8 cellular contexts compared by ENCODE assay signal in genomic region chr6:119313937-119314893, GRCh38. TPM values are rescaled to one million over a fixed set of nuclear protein-coding genes. Genes with fewer than 3 reads are reported as not detected.
A peak's percentile ranks its signal among the peaks of the same experiment; 100 is the strongest.
DNase-seq lines count a peak whose midpoint lies in the region; ATAC-seq, FAIRE-seq and TF ChIP-seq lines count a peak whose summit lies in the region.

No MANE protein-coding gene starts in this region.

- H3K9me3 ChIP-seq in endodermal cell (ENCODE audit: control insufficient read depth, low read length), result no peaks in the 10 kb centered on the region
- H3K9me3 ChIP-seq in PC-3 (ENCODE audit: low read length), result no peaks in the 10 kb centered on the region

- H3K4me3 ChIP-seq in Jurkat, Clone E6-1 (ENCODE audit: low read length), result peak overlapping the region; percentile 42
- H3K4me3 ChIP-seq in endodermal cell (ENCODE audit: low read length) (no peak overlapping the region), PC-3 (ENCODE audit: low read length) (no peak overlapping the region)

- H2AFZ ChIP-seq in PC-3 (ENCODE audit: low read length), result no peak overlapping the region

- no peak for FAIRE-seq in HTR-8/SVneo (lab: Jason Lieb, UNC)

- no peak overlapping the region for H3K4me3 Mint-ChIP-seq in endodermal cell

- H4K20me1 ChIP-seq in PC-3 (ENCODE audit: low read length), result no peaks in the 10 kb centered on the region

- POLR2A ChIA-PET in PC-3 (lab: Charles Lee; ENCODE audit: unreplicated experiment), result no interaction called here

- peak; percentile 37 for ATAC-seq in GM18508 (IDR thresholded peaks at IDR 0.05; ENCODE audit: insufficient read depth, unreplicated experiment)
- ATAC-seq in GM21529 (IDR thresholded peaks at IDR 0.05; ENCODE audit: unreplicated experiment), result peak; percentile 65
- ATAC-seq in PC-3, result no peak

- CTCF ChIA-PET in PC-3 (lab: Charles Lee), result no interaction called here

- H3K79me2 ChIP-seq in PC-3 (ENCODE audit: low read length), result no peaks in the 10 kb centered on the region

- H3K36me3 Mint-ChIP-seq in endodermal cell (ENCODE audit: low read depth), result peaks cover 16% of the 10 kb centered on the region

- no peak for TF ChIP-seq CTCF in endodermal cell (conservative IDR thresholded peaks at IDR 0.05)
- no peak for TF ChIP-seq CTCF in PC-3 (conservative IDR thresholded peaks at IDR 0.05; ENCODE audit: low read depth, low read length)

- intact Hi-C loops in PC-3 (cut with micrococcal nuclease), result no loop called here

- WGBS in endodermal cell (ENCODE audit: insufficient coverage in 1 of 2, insufficient read length in 1 of 2), 2 experiments, result 92 to 93% methylated on average over 4 to 10 of the region's 10 CpGs

- H3K27me3 ChIP-seq in endodermal cell (ENCODE audit: control insufficient read depth, insufficient read depth, low read length, poor library complexity, severe bottlenecking), result no peaks in the 10 kb centered on the region
- no peaks in the 10 kb centered on the region for H3K27me3 ChIP-seq in PC-3 (ENCODE audit: low read length)

- DNase-seq in Jurkat, Clone E6-1 (ENCODE audit: low read depth, low spot score), result peak; percentile 95
- no peak for DNase-seq in endodermal cell
- DNase-seq in cerebellar nuclear complex (lab: John Stamatoyannopoulos, UW), result no peak
- DNase-seq in PC-3, result no peak
- DNase-seq in HTR-8/SVneo (ENCODE audit: insufficient read length, low spot score), result no peak
- DNase-seq in HPDE6-E6E7 (ENCODE audit: extremely low spot score), result no peak

- H3K27ac ChIP-seq in endodermal cell (ENCODE audit: low read depth, low read length) (no peak overlapping the region), PC-3 (ENCODE audit: low read length) (no peak overlapping the region)

- H3K36me3 ChIP-seq in endodermal cell (ENCODE audit: control insufficient read depth, insufficient read depth, low read length) (peaks cover 12% of the 10 kb centered on the region), PC-3 (ENCODE audit: low read depth, low read length) (no peaks in the 10 kb centered on the region)

- no peaks in the 10 kb centered on the region for H3K9me3 Mint-ChIP-seq in endodermal cell

- peaks cover 33% of the 10 kb centered on the region for H3K4me1 Mint-ChIP-seq in endodermal cell

- peak overlapping the region; percentile 36 for H3K27ac Mint-ChIP-seq in endodermal cell

- H3K9ac ChIP-seq in endodermal cell (ENCODE audit: extremely low read depth, low read length, poor library complexity, severe bottlenecking) (no peak overlapping the region), PC-3 (ENCODE audit: low read length) (no peak overlapping the region)

- no peaks in the 10 kb centered on the region for H3K27me3 Mint-ChIP-seq in endodermal cell (ENCODE audit: insufficient read depth)

- no peaks in the 10 kb centered on the region for H3K9me2 ChIP-seq in PC-3 (replicated peaks; ENCODE audit: low read length)

- H3F3A ChIP-seq in PC-3 (ENCODE audit: low read length, unreplicated experiment), result no peaks in the 10 kb centered on the region

- no peak overlapping the region for H3K4me2 ChIP-seq in PC-3 (ENCODE audit: low read length)

- no TSS peak for BruUV-seq in PC-3 (replicated peaks; lab: Mats Ljungman, UMichigan)

- peaks cover 8% of the 10 kb centered on the region for H3K4me1 ChIP-seq in endodermal cell (ENCODE audit: control insufficient read depth, insufficient read depth, low read length)
- no peaks in the 10 kb centered on the region for H3K4me1 ChIP-seq in PC-3 (ENCODE audit: insufficient read depth, low read length)

RNA-seq across cellular contexts. Expression of gene MAN1A1, which starts 35.3 kb away (rescaled TPM):
- 12.2 TPM for polyA plus RNA-seq in Jurkat, Clone E6-1 (2012; ENCODE audit: insufficient read depth, insufficient read length)
- total RNA-seq in endodermal cell (10 to 100 TPM; 41.7 to 43.7 TPM), PC-3 (2014; rRNA removed) (19.0 and 24.6 TPM in 2 replicates)
- 10.5 TPM for polyA plus RNA-seq in endodermal cell (2013, experiment 1 of 2)
- polyA plus RNA-seq in endodermal cell (2013, experiment 2 of 2), result 11.9 TPM
